28 cellular contexts compared by ENCODE assay signal in genomic region chr1:98328855-98329254, GRCh38.
"Had no signal": no experiment of that assay in that cellular context is flagged by ENCODE, and none has a peak within 500 bp of the region (broad histone marks: within the 10 kb centered on the region; RNA-seq: fewer than 3 reads in every experiment).

No MANE protein-coding gene starts in this region.

- H3K4me3 Mint-ChIP-seq: dendritic cell treated with granulocyte-macrophage colony-stimulating factor and Interleukin-4, amounts not matched to agents 40 ng/mL and 50 ng/mL, for 4 days; naive thymus-derived CD8-positive, alpha-beta T cell; stimulated activated naive CD8-positive, alpha-beta T cell treated with anti-CD3 and anti-CD28 coated beads, Interleukin-15, amount 100 ng/mL, for 72 hours had no signal

- H3K27ac ChIP-seq: colonic mucosa, esophagus squamous epithelium, heart right ventricle, left lung, neutrophil, parathyroid adenoma, right lobe of liver, suprapubic skin, transverse colon, upper lobe of right lung, uterus had no signal

- FAIRE-seq: islet of Langerhans, small intestine had no signal

- H3K36me3 Mint-ChIP-seq: naive thymus-derived CD8-positive, alpha-beta T cell had no signal

- H3K27me3 ChIP-seq: colonic mucosa, esophagus squamous epithelium, left lung, neutrophil, right lobe of liver, suprapubic skin, transverse colon, upper lobe of right lung, uterus had no signal

- H3K4me1 ChIP-seq: colonic mucosa, parathyroid adenoma, right lobe of liver, uterus had no signal

- H3K4me3 ChIP-seq: colonic mucosa, esophagus squamous epithelium, heart right ventricle, left lung, right lobe of liver, suprapubic skin, transverse colon, upper lobe of right lung, uterus had no signal

- DNase-seq: colonic mucosa; effector CD8-positive, alpha-beta T cell; erythroblast; esophagus squamous epithelium; foreskin melanocyte; glutamatergic neuron; heart right ventricle; hippocampal formation; left cardiac atrium; left lung; mesendoderm; midbrain; naive thymus-derived CD8-positive, alpha-beta T cell; right lobe of liver; small intestine; stimulated activated CD4-positive, alpha-beta T cell treated with anti-CD3 and anti-CD28 coated beads, Interleukin-15, amount 100 ng/mL, for 24 hours; stimulated activated CD4-positive, alpha-beta T cell treated with anti-CD3 and anti-CD28 coated beads, Interleukin-2, amount 100 ng/mL, for 48 hours; stimulated activated naive CD4-positive, alpha-beta T cell; stimulated activated naive CD8-positive, alpha-beta T cell treated with anti-CD3 and anti-CD28 coated beads, Interleukin-15, amount 100 ng/mL, for 72 hours; transverse colon; upper lobe of right lung; uterus had no signal

- H3K27ac Mint-ChIP-seq: dendritic cell treated with granulocyte-macrophage colony-stimulating factor and Interleukin-4, amounts not matched to agents 40 ng/mL and 50 ng/mL, for 4 days; naive thymus-derived CD8-positive, alpha-beta T cell; progenitor cell of endocrine pancreas had no signal

- H3K27me3 Mint-ChIP-seq: progenitor cell of endocrine pancreas; stimulated activated naive CD8-positive, alpha-beta T cell treated with anti-CD3 and anti-CD28 coated beads, Interleukin-15, amount 100 ng/mL, for 72 hours had no signal

- H3K4me1 Mint-ChIP-seq: stimulated activated naive CD8-positive, alpha-beta T cell treated with anti-CD3 and anti-CD28 coated beads, Interleukin-15, amount 100 ng/mL, for 72 hours had no signal

- H3K9me3 ChIP-seq: colonic mucosa, esophagus squamous epithelium, heart right ventricle, left lung, neutrophil, right lobe of liver, suprapubic skin, transverse colon, upper lobe of right lung, uterus had no signal

- ATAC-seq: heart right ventricle; left cardiac atrium; left lung; naive thymus-derived CD8-positive, alpha-beta T cell; right lobe of liver; stimulated activated naive CD8-positive, alpha-beta T cell treated with anti-CD3 and anti-CD28 coated beads, Interleukin-15, amount 100 ng/mL, for 72 hours; upper lobe of right lung had no signal

- H3K36me3 ChIP-seq: colonic mucosa, esophagus squamous epithelium, heart right ventricle, left lung, neutrophil, right lobe of liver, suprapubic skin, transverse colon, upper lobe of right lung, uterus had no signal
